19 cellular contexts compared by ENCODE assay signal in genomic region chr17:15452746-15453145, GRCh38.
"Had no signal": no experiment of that assay in that cellular context is flagged by ENCODE, and none has a peak within 500 bp of the region (broad histone marks: within the 10 kb centered on the region; RNA-seq: fewer than 3 reads in every experiment).

No MANE protein-coding gene starts in this region.

- H3K27me3 Mint-ChIP-seq: activated CD4-positive, alpha-beta memory T cell treated with anti-CD3 and anti-CD28 coated beads, Interleukin-2, amount 10 ng/mL, durations not matched to agents 7 days and 5 days; activated naive CD4-positive, alpha-beta T cell treated with anti-CD3 and anti-CD28 coated beads, Interleukin-2, amount 10 ng/mL, durations not matched to agents 7 days and 5 days; activated T-cell treated with anti-CD3 and anti-CD28 coated beads, Interleukin-2, amount 50 U/mL, for 24 hours; central memory CD8-positive, alpha-beta T cell had no signal

- H3K4me2 ChIP-seq: smooth muscle cell had no signal

- ATAC-seq: body of pancreas; gastrocnemius medialis; heart right ventricle; natural killer cell; stimulated activated naive CD8-positive, alpha-beta T cell treated with anti-CD3 and anti-CD28 coated beads, Interleukin-15, Interleukin-2, amounts not matched to agents 100 U/mL and 50 U/mL, for 24 hours had no signal

- H3K4me1 Mint-ChIP-seq: activated CD4-positive, alpha-beta memory T cell treated with anti-CD3 and anti-CD28 coated beads, Interleukin-2, amount 10 ng/mL, durations not matched to agents 7 days and 5 days; activated naive CD4-positive, alpha-beta T cell treated with anti-CD3 and anti-CD28 coated beads, Interleukin-2, amount 10 ng/mL, durations not matched to agents 7 days and 5 days; natural killer cell had no signal

- H3K9me3 ChIP-seq: adrenal gland, body of pancreas, gastrocnemius medialis, suprapubic skin had no signal

- H3K27ac Mint-ChIP-seq: activated CD4-positive, alpha-beta memory T cell treated with anti-CD3 and anti-CD28 coated beads, Interleukin-2, amount 10 ng/mL, durations not matched to agents 7 days and 5 days; activated naive CD4-positive, alpha-beta T cell treated with anti-CD3 and anti-CD28 coated beads, Interleukin-2, amount 10 ng/mL, durations not matched to agents 7 days and 5 days; activated T-cell treated with anti-CD3 and anti-CD28 coated beads, Interleukin-2, amount 50 U/mL, for 24 hours; natural killer cell had no signal

- H3K4me3 ChIP-seq: adrenal gland, body of pancreas, coronary artery, gastrocnemius medialis, heart right ventricle, right atrium auricular region, smooth muscle cell, suprapubic skin had no signal

- H3K27me3 ChIP-seq: adrenal gland, body of pancreas, gastrocnemius medialis, heart right ventricle, right atrium auricular region, suprapubic skin had no signal

- H3K36me3 Mint-ChIP-seq: activated naive CD4-positive, alpha-beta T cell treated with anti-CD3 and anti-CD28 coated beads, Interleukin-2, amount 10 ng/mL, durations not matched to agents 7 days and 5 days had no signal

- DNase-seq: activated CD4-positive, alpha-beta memory T cell treated with anti-CD3 and anti-CD28 coated beads, Interleukin-2, amount 10 ng/mL, durations not matched to agents 7 days and 5 days; activated CD4-positive, alpha-beta T cell treated with anti-CD3 and anti-CD28 coated beads for 4 hours; activated naive CD4-positive, alpha-beta T cell treated with anti-CD3 and anti-CD28 coated beads, Interleukin-2, amount 10 ng/mL, durations not matched to agents 7 days and 5 days; activated T-cell treated with anti-CD3 and anti-CD28 coated beads, Interleukin-2, amount 50 U/mL, for 24 hours; body of pancreas; effector CD8-positive, alpha-beta T cell; gastrocnemius medialis; heart right ventricle; natural killer cell; stimulated activated CD4-positive, alpha-beta T cell treated with anti-CD3 and anti-CD28 coated beads, Interleukin-4, amount 100 ng/mL, for 4 hours; stimulated activated naive CD8-positive, alpha-beta T cell treated with anti-CD3 and anti-CD28 coated beads, Interleukin-15, Interleukin-2, amounts not matched to agents 100 U/mL and 50 U/mL, for 24 hours; T-helper 2 cell had no signal

- H3K4me3 Mint-ChIP-seq: activated CD4-positive, alpha-beta memory T cell treated with anti-CD3 and anti-CD28 coated beads, Interleukin-2, amount 10 ng/mL, durations not matched to agents 7 days and 5 days; activated naive CD4-positive, alpha-beta T cell treated with anti-CD3 and anti-CD28 coated beads, Interleukin-2, amount 10 ng/mL, durations not matched to agents 7 days and 5 days; activated T-cell treated with anti-CD3 and anti-CD28 coated beads, Interleukin-2, amount 50 U/mL, for 24 hours; central memory CD8-positive, alpha-beta T cell; natural killer cell had no signal

- H3K27ac ChIP-seq: coronary artery, right atrium auricular region, suprapubic skin had no signal

- H3K9me3 Mint-ChIP-seq: central memory CD8-positive, alpha-beta T cell had no signal

- FAIRE-seq: islet of Langerhans had no signal

- H3K36me3 ChIP-seq: adrenal gland, gastrocnemius medialis, right atrium auricular region, suprapubic skin had no signal
